ENCODE assay signal across 2 cellular contexts in genomic region chr12:72271741-72272661, GRCh38.
TF ChIP-seq lines count a peak whose summit lies in the region.

TRHDE (plus strand) TSS chr12:72272370; CDS start chr12:72272644, 274 bp downstream.

TF ChIP-seq in IMR-90, 13 proteins besides CTCF, POLR2A, EP300 and RAD21:
- TF ChIP-seq MAFK (IDR thresholded peaks at IDR 0.05; ENCODE audit: low read depth, low read length) (no peak), MAZ (IDR thresholded peaks at IDR 0.05; ENCODE audit: borderline replicate concordance, low read depth, low read length) (peak; percentile 58; the same call in 1 of the 2 replicates), ELK1 (IDR thresholded peaks at IDR 0.05; ENCODE audit: borderline replicate concordance, low read depth, low read length) (no peak), FOS (IDR thresholded peaks at IDR 0.05; ENCODE audit: low read depth, low read length) (no peak), NFE2L2 (IDR thresholded peaks at IDR 0.05; ENCODE audit: low read depth, low read length) (no peak), SMC3 (IDR thresholded peaks at IDR 0.05; ENCODE audit: low read depth, low read length) (no peak), RCOR1 (IDR thresholded peaks at IDR 0.05; ENCODE audit: insufficient replicate concordance, low read length) (no peak), BHLHE40 (IDR thresholded peaks at IDR 0.05; ENCODE audit: low read depth, low read length) (no peak), USF2 (IDR thresholded peaks at IDR 0.05; ENCODE audit: low read depth, low read length) (no peak), MXI1 (IDR thresholded peaks at IDR 0.05; ENCODE audit: borderline replicate concordance, low read depth, low read length) (peak; percentile 76; the same call in 1 of the 2 replicates), RFX5 (IDR thresholded peaks at IDR 0.05; ENCODE audit: low read depth, low read length) (no peak)

TF ChIP-seq in K562, 482 proteins besides CTCF, POLR2A, EP300 and RAD21:
- TF ChIP-seq NR0B1 (IDR thresholded peaks at IDR 0.05; ENCODE audit: partially characterized antibody) (no peak), CHAMP1 (IDR thresholded peaks at IDR 0.05) (no peak), ZNF277 (CRISPR knock-in tag; IDR thresholded peaks at IDR 0.05; ENCODE audit: borderline replicate concordance) (no peak), E2F4 (CRISPR knock-in tag; IDR thresholded peaks at IDR 0.05; ENCODE audit: low read depth) (no peak)
